Comparison of ENCODE assay signal across 21 cellular contexts in the genomic region with DNA sequence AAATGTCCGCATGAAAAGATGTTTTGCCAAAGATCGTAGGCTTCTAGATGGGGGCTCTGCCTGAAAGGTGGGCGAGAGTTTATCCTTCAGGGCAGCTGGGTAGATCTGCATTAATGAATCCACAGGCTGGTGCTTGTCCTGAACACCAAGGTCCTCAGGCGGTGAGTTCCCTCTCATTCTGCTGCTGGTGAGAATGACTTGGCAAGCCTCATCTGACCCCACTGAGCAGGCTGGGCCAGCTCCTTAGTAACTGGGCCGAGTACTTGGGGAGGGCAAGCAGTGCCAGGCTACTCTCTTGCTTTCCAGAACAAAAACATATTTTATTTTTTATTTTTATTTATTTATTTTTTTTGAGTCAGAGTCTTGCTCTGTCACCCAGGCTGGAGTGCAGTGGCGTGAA. TPM values are rescaled to one million over a fixed set of nuclear protein-coding genes. Genes with fewer than 3 reads are reported as not detected.
DNase-seq lines count a peak whose midpoint lies in the region; ATAC-seq and TF ChIP-seq lines count a peak whose summit lies in the region.
"Had no signal": no experiment of that assay in that cellular context is flagged by ENCODE, and none has a peak within 500 bp of the region (broad histone marks: within the 10 kb centered on the region; RNA-seq: fewer than 3 reads in every experiment).

No MANE protein-coding gene starts in this region.

- no peak for TF ChIP-seq POLR2A in IMR-90 (IDR thresholded peaks at IDR 0.05; ENCODE audit: low read depth, low read length)

- CTCF ChIA-PET in IMR-90 (lab: Yijun Ruan, JAX) = no interaction called here

- no peak overlapping the region for H3K4me3 ChIP-seq in IMR-90 (ENCODE audit: insufficient read depth, low read depth, low read length)
- H3K4me3 ChIP-seq: BLaER1, SK-N-MC had no signal

- intact Hi-C loops in IMR-90 (cut with micrococcal nuclease) = no loop called here

- H3K36me3 ChIP-seq in IMR-90 (ENCODE audit: control insufficient read depth, insufficient read depth, low read length) = no peaks in the 10 kb centered on the region
- H3K36me3 ChIP-seq: BLaER1 had no signal

- no peak for TF ChIP-seq RAD21 in IMR-90 (IDR thresholded peaks at IDR 0.05; ENCODE audit: low read length)

- no peak for ATAC-seq in IMR-90 (ENCODE audit: low read depth)
- no peak for ATAC-seq in GM19035 (IDR thresholded peaks at IDR 0.05; ENCODE audit: unreplicated experiment)
- ATAC-seq in HG03520 (IDR thresholded peaks at IDR 0.05; ENCODE audit: unreplicated experiment) = no peak
- ATAC-seq: Panc1 had no signal

- H2AK9ac ChIP-seq in IMR-90 (replicated peaks; ENCODE audit: low read depth, low read length, poor library complexity) = no peak overlapping the region

- H3K4me1 ChIP-seq in IMR-90 (ENCODE audit: control insufficient read depth, insufficient read depth, low read length) = no peaks in the 10 kb centered on the region
- H3K4me1 ChIP-seq: Caco-2 had no signal

- H3K14ac ChIP-seq in IMR-90 (replicated peaks; ENCODE audit: low read depth, low read length) = no peak overlapping the region

- POLR2A ChIA-PET in IMR-90 (lab: Charles Lee; ENCODE audit: unreplicated experiment) = interaction anchor here (0.7 kb wide), 1 partner anchor 28 kb away, joined by 5 read pairs; no protein-coding TSS in a partner anchor

- H3K27ac ChIP-seq in IMR-90 (ENCODE audit: insufficient read depth, low read length) (no peak overlapping the region), VCaP (peak overlapping the region; percentile 98)
- H3K27ac ChIP-seq: BLaER1, SK-N-MC had no signal

- DNase-seq in NCI-H1105 treated with DMSO at 0.1 percent for 48 hours (lab: John Stamatoyannopoulos, UW) (peak; percentile 12), NCI-H1105 (lab: John Stamatoyannopoulos, UW) (no peak), IMR-90 (no peak), medulla oblongata (ENCODE audit: extremely low spot score) (peak; percentile 30), kidney glomerular epithelial cell (lab: John Stamatoyannopoulos, UW) (no peak)
- DNase-seq: 8988T; Caco-2; CD4-positive, alpha-beta T cell; KBM-7; MM.1S; NCI-H1436 treated with DMSO at 0.1 percent for 48 hours; NCI-H187 treated with DMSO at 0.1 percent for 48 hours; NCI-H2107; NCI-H446 treated with DMSO at 0.1 percent for 48 hours; NCI-H526 had no signal

- no peak overlapping the region for H3K18ac ChIP-seq in IMR-90 (ENCODE audit: low read depth, low read length)

- H2AK5ac ChIP-seq in IMR-90 (ENCODE audit: low read depth, low read length) = no peak overlapping the region

- no peak overlapping the region for H3K4ac ChIP-seq in IMR-90 (ENCODE audit: low read depth, low read length)

- dilution Hi-C loops in IMR-90 (cut with HindIII; ENCODE audit: low sequenced_read_pairs, unreplicated experiment) = no loop called here

- H3K79me1 ChIP-seq in IMR-90 (ENCODE audit: low read depth in 1 of 2, low read length in 2 of 2) = no peaks in the 10 kb centered on the region

- H2BK20ac ChIP-seq in IMR-90 (ENCODE audit: low read depth, low read length) = no peak overlapping the region

- 66% methylated on average over 3 of the region's 6 CpGs; no CpG with 5 or more reads in 1 of the 2 experiments for WGBS in IMR-90 (ENCODE audit: extremely low coverage in 2 of 2, insufficient read length in 1 of 2), 2 experiments

- no peak overlapping the region for H4K91ac ChIP-seq in IMR-90 (ENCODE audit: insufficient read depth, low read depth, low read length)

- H3K4me2 ChIP-seq in IMR-90 (ENCODE audit: low read depth, low read length) = no peak overlapping the region

- no peak overlapping the region for H2BK120ac ChIP-seq in IMR-90 (ENCODE audit: low read depth, low read length)

- no peak overlapping the region for H2BK15ac ChIP-seq in IMR-90 (ENCODE audit: low read depth, low read length)

- H3K9me3 ChIP-seq in IMR-90 (ENCODE audit: control insufficient read depth, insufficient read depth, low read length) = no peaks in the 10 kb centered on the region
- H3K9me3 ChIP-seq: BLaER1, Caco-2 had no signal

- H3K56ac ChIP-seq in IMR-90 (ENCODE audit: extremely low read depth, insufficient read depth, low read length) = no peak overlapping the region

- no peaks in the 10 kb centered on the region for H3K9me1 ChIP-seq in IMR-90 (ENCODE audit: insufficient read depth, low read length)

- no peak for TF ChIP-seq CTCF in IMR-90 (conservative IDR thresholded peaks at IDR 0.05; ENCODE audit: low read depth, low read length)
- no peak for TF ChIP-seq CTCF in VCaP (conservative IDR thresholded peaks at IDR 0.05)

- no peak overlapping the region for H4K5ac ChIP-seq in IMR-90 (ENCODE audit: low read depth, low read length)

- no peak overlapping the region for H4K8ac ChIP-seq in IMR-90 (ENCODE audit: low read depth in 2 of 2, low read length in 2 of 2)

- peak overlapping the region; percentile 49 for H2AFZ ChIP-seq in IMR-90 (replicated peaks; ENCODE audit: low read length, poor library complexity)

- no peak overlapping the region for H3K9ac ChIP-seq in IMR-90 (ENCODE audit: low read depth, low read length)
- H3K9ac ChIP-seq: BLaER1 had no signal

- in situ Hi-C loops in IMR-90 (cut with MboI; ENCODE audit: low sequenced_read_pairs) = no loop called here

- no peaks in the 10 kb centered on the region for H4K20me1 ChIP-seq in IMR-90 (ENCODE audit: insufficient read depth, low read length)
- H4K20me1 ChIP-seq: BLaER1 had no signal

- BruUV-seq in IMR-90 (replicated peaks; lab: Mats Ljungman, UMichigan) = no TSS peak

- peaks cover 35% of the 10 kb centered on the region for H3K27me3 ChIP-seq in IMR-90 (ENCODE audit: control insufficient read depth, insufficient read depth, low read length)
- H3K27me3 ChIP-seq: BLaER1 had no signal

- no peak overlapping the region for H3K23ac ChIP-seq in IMR-90 (ENCODE audit: low read depth, low read length)

- H2BK5ac ChIP-seq in IMR-90 (ENCODE audit: low read depth, low read length, poor library complexity, severe bottlenecking) = no peak overlapping the region

TF ChIP-seq in IMR-90, 13 proteins besides CTCF, POLR2A, EP300 and RAD21:
- no peak for TF ChIP-seq MXI1 (IDR thresholded peaks at IDR 0.05; ENCODE audit: borderline replicate concordance, low read depth, low read length)
- TF ChIP-seq FOS (IDR thresholded peaks at IDR 0.05; ENCODE audit: low read depth, low read length) = no peak
- no peak for TF ChIP-seq MAZ (IDR thresholded peaks at IDR 0.05; ENCODE audit: borderline replicate concordance, low read depth, low read length)
- TF ChIP-seq RFX5 (IDR thresholded peaks at IDR 0.05; ENCODE audit: low read depth, low read length) = no peak
- no peak for TF ChIP-seq SMC3 (IDR thresholded peaks at IDR 0.05; ENCODE audit: low read depth, low read length)
- no peak for TF ChIP-seq BHLHE40 (IDR thresholded peaks at IDR 0.05; ENCODE audit: low read depth, low read length)
- TF ChIP-seq CEBPB (IDR thresholded peaks at IDR 0.05; ENCODE audit: low read depth, low read length) = no peak
- no peak for TF ChIP-seq CHD1 (IDR thresholded peaks at IDR 0.05; ENCODE audit: low read depth, low read length)
- no peak for TF ChIP-seq MAFK (IDR thresholded peaks at IDR 0.05; ENCODE audit: low read depth, low read length)
- no peak for TF ChIP-seq RCOR1 (IDR thresholded peaks at IDR 0.05; ENCODE audit: insufficient replicate concordance, low read length)
- TF ChIP-seq, protein P1, sequence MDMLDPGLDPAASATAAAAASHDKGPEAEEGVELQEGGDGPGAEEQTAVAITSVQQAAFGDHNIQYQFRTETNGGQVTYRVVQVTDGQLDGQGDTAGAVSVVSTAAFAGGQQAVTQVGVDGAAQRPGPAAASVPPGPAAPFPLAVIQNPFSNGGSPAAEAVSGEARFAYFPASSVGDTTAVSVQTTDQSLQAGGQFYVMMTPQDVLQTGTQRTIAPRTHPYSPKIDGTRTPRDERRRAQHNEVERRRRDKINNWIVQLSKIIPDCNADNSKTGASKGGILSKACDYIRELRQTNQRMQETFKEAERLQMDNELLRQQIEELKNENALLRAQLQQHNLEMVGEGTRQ (IDR thresholded peaks at IDR 0.05; ENCODE audit: low read depth, low read length) = no peak
- no peak for TF ChIP-seq NFE2L2 (IDR thresholded peaks at IDR 0.05; ENCODE audit: low read depth, low read length)

RNA-seq across cellular contexts. Expression of a gene that starts 36.9 kb away (rescaled TPM):
- total RNA-seq in IMR-90 (2012; rRNA removed) = 0.54 and 0.56 TPM in 2 replicates
- 2.0 and 2.8 TPM in 2 replicates for polyA plus RNA-seq in IMR-90 (2012; rRNA removed)
- 1.9 and 2.8 TPM in 2 replicates for polyA plus RNA-seq in IMR-90 (2012; cell fraction: cytosol; rRNA removed)
- 2.8 and 7.3 TPM in 2 replicates for polyA plus RNA-seq in IMR-90 (2012; cell fraction: nucleus; rRNA removed; ENCODE audit: low replicate concordance)

Comparison
In these comparisons a context has a peak if more than half of its experiments do, and no peak if none do; other contexts are left out.
1. DNase-seq: peak in NCI-H1105 treated with DMSO at 0.1 percent for 48 hours (single experiment) and medulla oblongata (single experiment); none in NCI-H1105 (single experiment), IMR-90 (single experiment) and kidney glomerular epithelial cell (single experiment).